ENCODE assay signal across 19 cellular contexts in the genomic region with DNA sequence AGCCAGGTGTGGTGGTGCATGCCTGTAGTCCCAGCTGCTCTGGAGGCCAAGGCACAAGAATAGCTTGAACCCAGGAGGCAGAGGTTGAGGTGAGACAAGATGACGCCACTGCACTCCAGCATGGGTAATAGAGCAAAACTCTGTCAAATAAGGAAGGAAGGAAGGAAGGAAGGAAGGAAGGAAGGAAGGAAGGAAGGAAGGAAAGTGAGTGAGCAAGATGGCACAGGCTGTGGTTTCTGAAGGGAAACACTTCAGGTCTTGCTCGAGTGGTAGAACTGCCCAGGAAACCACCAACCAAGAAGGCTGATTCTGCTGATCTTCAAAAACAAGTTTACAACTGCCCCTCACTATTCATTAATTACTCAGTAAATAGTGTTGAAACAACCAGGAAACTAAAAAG. TPM values are rescaled to one million over a fixed set of nuclear protein-coding genes. Genes with fewer than 3 reads are reported as not detected.
A peak's percentile ranks its signal among the peaks of the same experiment; 100 is the strongest.
DNase-seq lines count a peak whose midpoint lies in the region; ATAC-seq, FAIRE-seq and TF ChIP-seq lines count a peak whose summit lies in the region.
"Had no signal": no experiment of that assay in that cellular context is flagged by ENCODE, and none has a peak within 500 bp of the region (broad histone marks: within the 10 kb centered on the region; RNA-seq: fewer than 3 reads in every experiment).

No MANE protein-coding gene starts in this region.

- POLR2A ChIA-PET in A673 (lab: Charles Lee; ENCODE audit: low non-redundant PET) (no interaction called here), K562 (lab: Yijun Ruan, JAX) (interaction anchor here (0.6 to 1.7 kb wide), 2 partner anchors 13 to 137 kb away, joined by 3 to 5 read pairs; no protein-coding TSS in a partner anchor)

- H4K20me1 ChIP-seq in Loucy (ENCODE audit: insufficient read depth, low read length, poor library complexity, severe bottlenecking): no peaks in the 10 kb centered on the region
- H4K20me1 ChIP-seq in K562 (replicated peaks; ENCODE audit: control insufficient read depth, insufficient read depth, low read length): no peaks in the 10 kb centered on the region

- no peaks in the 10 kb centered on the region for H3K79me2 ChIP-seq in Loucy (ENCODE audit: insufficient read depth, low read length)
- H3K79me2 ChIP-seq in K562 (ENCODE audit: control insufficient read depth, insufficient read depth, low read length): peaks cover 93% of the 10 kb centered on the region

- H3K4me2 ChIP-seq in Loucy (ENCODE audit: low read depth, low read length, poor library complexity, severe bottlenecking) (peak overlapping the region; percentile 39), K562 (ENCODE audit: insufficient read depth, low read length) (no peak overlapping the region)

- H3F3A ChIP-seq in Loucy (ENCODE audit: low read depth): no peaks in the 10 kb centered on the region

- TF ChIP-seq POLR2A in K562 (conservative IDR thresholded peaks at IDR 0.05): no peak

- H2AFZ ChIP-seq in Loucy (ENCODE audit: low read length) (no peak overlapping the region), K562 (ENCODE audit: low read depth, low read length) (no peak overlapping the region)

- DNase-seq in A673 (ENCODE audit: low spot score) (peak; percentile 77), GF-D8 (lab: John Stamatoyannopoulos, UW) (peak; percentile 83), K562 (ENCODE audit: extremely low read depth in 1 of 4, low spot score in 3 of 4) (no peak), NCI-H1092 treated with DMSO at 0.1 percent for 48 hours (lab: John Stamatoyannopoulos, UW) (no peak), GM10266 (ENCODE audit: extremely low spot score) (no peak)
- DNase-seq: brain microvascular endothelial cell; foreskin keratinocyte; islet precursor cell; Karpas-422; right cardiac atrium; SHP77; stimulated activated CD4-positive, alpha-beta T cell treated with anti-CD3 and anti-CD28 coated beads, Interleukin-2, amount 100 ng/mL, for 48 hours; stimulated activated naive CD4-positive, alpha-beta T cell had no signal

- CTCF ChIA-PET in A673 (lab: Charles Lee): no interaction called here
- CTCF ChIA-PET in K562 (lab: Yijun Ruan, JAX; ENCODE audit: low intra/inter-chr PET ratio): no interaction called here

- WGBS in K562 (ENCODE audit: insufficient coverage, low coverage, missing lambda C conversion rate): 83% methylated on average over 2 of the region's 2 CpGs

- no peaks in the 10 kb centered on the region for H3K9me2 ChIP-seq in Loucy (replicated peaks; ENCODE audit: low read depth, low read length)

- H3K27me3 ChIP-seq in A673 (replicated peaks; ENCODE audit: insufficient read depth, low read depth, low read length, poor library complexity) (no peaks in the 10 kb centered on the region), Loucy (ENCODE audit: insufficient read depth, low read length, poor library complexity, severe bottlenecking) (no peaks in the 10 kb centered on the region), K562 (ENCODE audit: control insufficient read depth in 2 of 2, insufficient read depth in 2 of 2, low read length in 2 of 2) (no peaks in the 10 kb centered on the region)
- H3K27me3 ChIP-seq: brain microvascular endothelial cell, foreskin keratinocyte had no signal

- no peak overlapping the region for H3K4me3 ChIP-seq in A673 (ENCODE audit: low read depth, low read length, poor library complexity, severe bottlenecking)
- H3K4me3 ChIP-seq in Loucy (ENCODE audit: low read length, poor library complexity, severe bottlenecking): no peak overlapping the region
- H3K4me3 ChIP-seq in K562: no peak overlapping the region
- H3K4me3 ChIP-seq: HAP-1 had no signal

- no peaks in the 10 kb centered on the region for H3K9me1 ChIP-seq in K562 (ENCODE audit: control insufficient read depth, insufficient read depth, low read length)

- H3K9ac ChIP-seq in Loucy (ENCODE audit: low read depth, low read length, poor library complexity, severe bottlenecking) (no peak overlapping the region), K562 (ENCODE audit: insufficient read depth in 1 of 2, low read depth in 2 of 2, low read length in 2 of 2) (no peak overlapping the region)

- H3K27ac ChIP-seq in A673 (ENCODE audit: low read depth, low read length, poor library complexity, severe bottlenecking): peak overlapping the region; percentile 75
- H3K27ac ChIP-seq in K562 (ENCODE audit: extremely low read depth, low read depth, low read length): no peak overlapping the region
- H3K27ac ChIP-seq: brain microvascular endothelial cell, foreskin keratinocyte, VCaP had no signal

- TF ChIP-seq EP300 in K562 (IDR thresholded peaks at IDR 0.05; ENCODE audit: low read length): no peak

- in situ Hi-C loops in K562 (cut with MboI): no loop called here

- no peak for TF ChIP-seq RAD21 in K562 (CRISPR knock-in tag; conservative IDR thresholded peaks at IDR 0.05 in 1 of 2, IDR thresholded peaks at IDR 0.05 in 1 of 2)

- H3K36me3 ChIP-seq in A673 (ENCODE audit: insufficient read depth, low read length, poor library complexity, severe bottlenecking) (peaks cover 15% of the 10 kb centered on the region), Loucy (ENCODE audit: insufficient read depth, low read length) (no peaks in the 10 kb centered on the region), K562 (ENCODE audit: control insufficient read depth, insufficient read depth, low read length) (peaks cover 79% of the 10 kb centered on the region)
- H3K36me3 ChIP-seq: brain microvascular endothelial cell had no signal

- BruUV-seq in A673 (replicated peaks; lab: Mats Ljungman, UMichigan): no TSS peak
- no TSS peak for BruUV-seq in K562 (replicated peaks; lab: Mats Ljungman, UMichigan)

- TF ChIP-seq CTCF in A673 (conservative IDR thresholded peaks at IDR 0.05; ENCODE audit: low read depth, low read length) (no peak), Loucy (conservative IDR thresholded peaks at IDR 0.05; ENCODE audit: low read length) (no peak), K562 (IDR thresholded peaks at IDR 0.05 in 2 of 3, conservative IDR thresholded peaks at IDR 0.05 in 1 of 3; ENCODE audit: insufficient read depth in 2 of 3, low read depth in 1 of 3, low read length in 3 of 3) (no peak), GM10266 (IDR thresholded peaks at IDR 0.05; ENCODE audit: control insufficient read depth, insufficient read depth, low read depth, missing control alignments) (no peak)

- no peak for FAIRE-seq in K562 (lab: Jason Lieb, UNC)
- FAIRE-seq: GM18507 had no signal

- H3K4me1 ChIP-seq in A673 (ENCODE audit: insufficient read depth, low read length, poor library complexity, severe bottlenecking) (peaks cover 17% of the 10 kb centered on the region), Loucy (ENCODE audit: insufficient read depth, low read length, poor library complexity, severe bottlenecking) (peaks cover 24% of the 10 kb centered on the region), K562 (replicated peaks in 1 of 2; ENCODE audit: control insufficient read depth in 2 of 2, insufficient read depth in 2 of 2, low read length in 2 of 2) (no peaks in the 10 kb centered on the region)
- H3K4me1 ChIP-seq: HAP-1 had no signal

- H3K9me3 ChIP-seq in A673 (ENCODE audit: low read depth, low read length, poor library complexity, severe bottlenecking) (no peaks in the 10 kb centered on the region), Loucy (ENCODE audit: insufficient read depth, low read depth, low read length) (no peaks in the 10 kb centered on the region), K562 (replicated peaks; ENCODE audit: control insufficient read depth, insufficient read depth, low read depth, low read length) (no peaks in the 10 kb centered on the region)
- H3K9me3 ChIP-seq: HAP-1 had no signal

- ATAC-seq in K562: no peak
- ATAC-seq in HG02798 (IDR thresholded peaks at IDR 0.05; ENCODE audit: poor library complexity, unreplicated experiment): no peak
- ATAC-seq in HG03196 (IDR thresholded peaks at IDR 0.05; ENCODE audit: unreplicated experiment): no peak
- ATAC-seq: right cardiac atrium had no signal

- intact Hi-C loops in A673 (cut with micrococcal nuclease; ENCODE audit: unreplicated experiment): no loop called here
- intact Hi-C loops in K562 (cut with micrococcal nuclease): no loop called here

TF ChIP-seq in K562, 482 proteins besides CTCF, POLR2A, EP300 and RAD21:
- TF ChIP-seq ARID1B (IDR thresholded peaks at IDR 0.05) (no peak), ZNF316 (IDR thresholded peaks at IDR 0.05) (0 out of 2 replicates have a peak, but pooled peaks have one; percentile 15)

RNA-seq across cellular contexts. Expression of a gene that starts 45.2 kb away (rescaled TPM):
- total RNA-seq in A673 (2021): 123 and 140 TPM in 2 replicates
- total RNA-seq in K562 (2011; cell fraction: chromatin; rRNA removed; ENCODE audit: low replicate concordance): 140 and 431 TPM in 2 replicates
- total RNA-seq in K562 (2011; cell fraction: nucleolus; rRNA removed): 73.7 and 105 TPM in 2 replicates
- total RNA-seq in K562 (2011; cell fraction: nucleoplasm; rRNA removed): 141 and 150 TPM in 2 replicates
- total RNA-seq in K562 (2014; rRNA removed): 93.8 and 109 TPM in 2 replicates
- total RNA-seq in K562 (2014; rRNA removed; fragmentation: Illumina TruSeq; extraction: Trizol): 98.6 and 116 TPM in 2 replicates
- 82.7 and 88.5 TPM in 2 replicates for total RNA-seq in K562 (2015; rRNA removed; fragmentation: Illumina TruSeq; extraction: Trizol)
- total RNA-seq in K562 (2021): 109 and 118 TPM in 2 replicates
- polyA plus RNA-seq in K562 (2011; rRNA removed): 172 and 175 TPM in 2 replicates
- polyA plus RNA-seq in K562 (2011; cell fraction: cytosol; rRNA removed): 52.3 and 86.8 TPM in 2 replicates
- polyA plus RNA-seq in K562 (2011; cell fraction: nucleus; rRNA removed): 308 and 479 TPM in 2 replicates
- polyA plus RNA-seq in K562 (2012): 96.3 and 101 TPM in 2 replicates
- 146 and 170 TPM in 2 replicates for polyA plus RNA-seq in K562 (2014; fragmentation: Illumina TruSeq; extraction: Trizol)
- 10 to 100 TPM; 48.7 to 63.0 TPM for polyA plus RNA-seq in K562 (2014; fragmentation: Nextera tagmentation; extraction: Ambion mirVana)
- 137 and 157 TPM in 2 replicates for polyA plus RNA-seq in K562 (2014; rRNA removed)
- polyA minus RNA-seq in K562 (2011; rRNA and poly(A)+ RNA removed): 123 and 134 TPM in 2 replicates
- polyA minus RNA-seq in K562 (2011; cell fraction: cytosol; rRNA and poly(A)+ RNA removed): 54.2 and 59.2 TPM in 2 replicates
- 83.7 and 175 TPM in 2 replicates for polyA minus RNA-seq in K562 (2011; cell fraction: nucleus; rRNA and poly(A)+ RNA removed)

Comparison
In these comparisons a context has a peak if more than half of its experiments do, and no peak if none do; other contexts are left out.
1. DNase-seq: peak in A673 (single experiment) and GF-D8 (single experiment); none in K562 (0 of 4), NCI-H1092 treated with DMSO at 0.1 percent for 48 hours (single experiment) and GM10266 (single experiment).